ENCODE assay signal across 8 cellular contexts in the genomic region with DNA sequence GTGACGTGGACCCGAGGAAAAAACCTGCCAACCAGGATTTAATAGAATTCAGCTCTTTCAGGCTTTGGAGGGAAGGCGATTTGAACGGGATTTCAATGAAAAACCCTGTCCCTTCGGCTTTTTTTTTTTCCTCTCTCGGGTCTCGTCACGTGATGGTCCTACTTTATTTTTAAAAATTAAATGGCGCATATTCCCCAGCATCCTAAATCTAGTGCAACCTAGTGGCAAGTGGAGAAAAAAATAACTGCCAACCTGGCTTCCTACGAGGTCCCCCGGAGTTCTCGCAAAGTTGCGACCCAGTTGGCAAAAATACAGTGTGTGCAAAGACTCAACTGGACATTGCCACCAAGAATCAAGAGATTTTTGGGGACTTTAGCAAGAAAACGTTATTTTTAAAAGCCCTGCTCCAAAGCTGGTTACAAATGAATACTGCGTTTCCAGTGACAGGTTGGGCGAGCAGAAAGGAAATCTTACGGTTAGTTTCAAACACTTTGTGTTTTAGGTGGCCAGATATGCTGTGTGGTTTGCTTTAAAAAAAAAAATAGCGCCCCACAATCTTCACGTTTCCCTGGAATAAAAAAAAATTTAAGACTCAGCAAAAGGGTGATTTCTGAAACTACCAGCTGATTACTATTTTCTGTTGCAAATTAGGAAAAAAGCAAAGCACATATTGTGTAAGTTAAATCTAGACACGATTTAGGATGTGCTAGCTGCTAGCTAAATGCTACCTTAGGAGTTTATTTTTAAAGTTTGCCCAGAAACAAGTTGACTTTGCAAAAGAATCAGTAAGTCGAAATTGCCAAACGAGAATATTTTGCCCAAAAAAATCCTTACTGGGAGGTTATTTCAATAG. TPM values are rescaled to one million over a fixed set of nuclear protein-coding genes. Genes with fewer than 3 reads are reported as not detected.
DNase-seq lines count a peak whose midpoint lies in the region; ATAC-seq, FAIRE-seq and TF ChIP-seq lines count a peak whose summit lies in the region.

No MANE protein-coding gene starts in this region.

- H3K4me3 ChIP-seq in astrocyte (ENCODE audit: insufficient read depth, low read depth, low read length) (peak overlapping the region; percentile 94), hepatocyte (peak overlapping the region; percentile 88), gastrocnemius medialis (peak overlapping the region; percentile 83 to 98 (median 96))

- no peaks in the 10 kb centered on the region for H3K9me2 ChIP-seq in hepatocyte (replicated peaks; ENCODE audit: insufficient read depth)

- CTCF ChIA-PET in RWPE1 (lab: Yijun Ruan, JAX), result interaction anchor here (0.6 to 1.0 kb wide), 5 partner anchors 29 to 52 kb away, joined by 3 to 6 read pairs (median 3); no protein-coding TSS in a partner anchor

- H2AFZ ChIP-seq in astrocyte (ENCODE audit: low read depth, low read length) (peak overlapping the region; percentile 94), hepatocyte (peak overlapping the region; percentile 99)

- H3K9me3 ChIP-seq in astrocyte (ENCODE audit: insufficient read depth, low read depth, low read length), result no peaks in the 10 kb centered on the region
- no peaks in the 10 kb centered on the region for H3K9me3 ChIP-seq in hepatocyte (ENCODE audit: low read depth)
- H3K9me3 ChIP-seq in gastrocnemius medialis, result no peaks in the 10 kb centered on the region

- FAIRE-seq in astrocyte (lab: Jason Lieb, UNC), result no peak

- no peaks in the 10 kb centered on the region for H3K9me3 Mint-ChIP-seq in astrocyte (ENCODE audit: unreplicated experiment)

- peaks cover 4% of the 10 kb centered on the region for H3K4me1 Mint-ChIP-seq in astrocyte (ENCODE audit: low read depth, unreplicated experiment)

- H3K9ac ChIP-seq in astrocyte (ENCODE audit: low read length), result peak overlapping the region; percentile 100

- H3K4me3 Mint-ChIP-seq in astrocyte (ENCODE audit: unreplicated experiment), result peak overlapping the region; percentile 92

- H3K4me1 ChIP-seq in astrocyte (ENCODE audit: insufficient read depth, low read length), result peaks cover 16% of the 10 kb centered on the region
- H3K4me1 ChIP-seq in hepatocyte (ENCODE audit: insufficient read depth), result peaks cover 10% of the 10 kb centered on the region
- H3K4me1 ChIP-seq in gastrocnemius medialis, result peaks cover 24% of the 10 kb centered on the region in 2 donors

- in situ Hi-C loops in gastrocnemius medialis (cut with MboI; ENCODE audit: low sequenced_read_pairs in 4 of 4), result no loop called here

- TF ChIP-seq CTCF in RWPE1 (conservative IDR thresholded peaks at IDR 0.05; ENCODE audit: low read depth) (peak; percentile 45), astrocyte (IDR thresholded peaks at IDR 0.05; ENCODE audit: insufficient read depth, low read depth, low read length) (peak; percentile 55), hepatocyte (IDR thresholded peaks at IDR 0.05; ENCODE audit: poor library complexity) (peak; percentile 54), gastrocnemius medialis (IDR thresholded peaks at IDR 0.05 in 4 of 5, conservative IDR thresholded peaks at IDR 0.05 in 1 of 5) (peak; percentile 28 to 61 (median 46))

- H3K27me3 ChIP-seq in astrocyte (ENCODE audit: insufficient read depth, low read length), result no peaks in the 10 kb centered on the region
- H3K27me3 ChIP-seq in hepatocyte, result no peaks in the 10 kb centered on the region
- H3K27me3 ChIP-seq in gastrocnemius medialis, result no peaks in the 10 kb centered on the region

- H3K27ac ChIP-seq in RWPE1 (peak overlapping the region; percentile 98), astrocyte (ENCODE audit: low read depth, low read length) (peak overlapping the region; percentile 100), hepatocyte (peak overlapping the region; percentile 100), gastrocnemius medialis (peak overlapping the region; percentile 97 to 100 (median 99))

- TF ChIP-seq POLR2A in gastrocnemius medialis (IDR thresholded peaks at IDR 0.05), result no peak

- H4K20me1 ChIP-seq in astrocyte (ENCODE audit: insufficient read depth, low read length) (peaks cover 3% of the 10 kb centered on the region), hepatocyte (ENCODE audit: insufficient read depth, poor library complexity, severe bottlenecking) (peaks cover 9% of the 10 kb centered on the region)

- intact Hi-C loops in gastrocnemius medialis (cut with DNase I; ENCODE audit: low total_unique reads), result loop anchor here (5.0 to 10.0 kb wide), 2 partner anchors 81 to 209 kb away; partner anchors contain the start of gene BMERB1

- POLR2A ChIA-PET in RWPE1 (lab: Yijun Ruan, JAX; ENCODE audit: low non-redundant PET), result interaction anchor here (0.6 kb wide), 1 partner anchor 569 kb away, joined by 3 read pairs; no protein-coding TSS in a partner anchor

- H3K36me3 Mint-ChIP-seq in astrocyte (ENCODE audit: low read depth, unreplicated experiment), result no peaks in the 10 kb centered on the region

- H3K4me2 ChIP-seq in astrocyte (ENCODE audit: low read length) (peak overlapping the region; percentile 96), hepatocyte (peak overlapping the region; percentile 90)

- peak; percentile 59 for DNase-seq in NCI-H2107 treated with DMSO at 0.1 percent for 48 hours (lab: John Stamatoyannopoulos, UW; ENCODE audit: unreplicated experiment)
- DNase-seq in NCI-H2107 (lab: John Stamatoyannopoulos, UW), result no peak
- DNase-seq in Kasumi-1 (lab: John Stamatoyannopoulos, UW), result peak; percentile 36 to 41
- DNase-seq in RWPE1 (ENCODE audit: low spot score), result peak; percentile 21
- DNase-seq in astrocyte (ENCODE audit: low read depth), result peak; percentile 30
- peak; percentile 77 for DNase-seq in hepatocyte (ENCODE audit: low spot score)
- peak in 1 of 2 donors; percentile 25 for DNase-seq in gastrocnemius medialis

- H3K27ac Mint-ChIP-seq in astrocyte (ENCODE audit: unreplicated experiment), result peak overlapping the region; percentile 91

- peaks cover 5% of the 10 kb centered on the region for H3K36me3 ChIP-seq in astrocyte (ENCODE audit: insufficient read depth, low read length)
- H3K36me3 ChIP-seq in hepatocyte (replicated peaks; ENCODE audit: insufficient read depth, low read depth), result no peaks in the 10 kb centered on the region
- H3K36me3 ChIP-seq in gastrocnemius medialis, result peaks cover 0 to 5% of the 10 kb centered on the region in 2 donors

- H3K79me2 ChIP-seq in astrocyte (ENCODE audit: insufficient read depth, low read length) (peaks cover 36% of the 10 kb centered on the region), hepatocyte (peaks cover 38% of the 10 kb centered on the region)

- 11% methylated on average over 22 of the region's 22 CpGs for WGBS in hepatocyte (ENCODE audit: low lambda C conversion rate, missing lambda C conversion rate)

- no peaks in the 10 kb centered on the region for H3K27me3 Mint-ChIP-seq in astrocyte (ENCODE audit: low read depth, unreplicated experiment)

- ATAC-seq in gastrocnemius medialis (peak; percentile 76 to 77), HG02884 (IDR thresholded peaks at IDR 0.05; ENCODE audit: unreplicated experiment) (no peak)

RNA-seq across cellular contexts. Expression of gene MARF1, which starts 0.7 kb away (rescaled TPM):
- 46.0 and 47.4 TPM in 2 replicates for total RNA-seq in astrocyte
- 12.0 and 15.5 TPM in 2 replicates for total RNA-seq in hepatocyte
- polyA plus RNA-seq in hepatocyte, result 7.0 and 8.8 TPM in 2 replicates
- total RNA-seq in gastrocnemius medialis, result 10 to 100 TPM; 19.5 to 29.8 (median 26.5) TPM

RNA-seq across cellular contexts. Expression of gene NDE1, which starts 6.4 kb away (rescaled TPM):
- 27.6 and 31.4 TPM in 2 replicates for total RNA-seq in astrocyte
- 11.8 and 13.1 TPM in 2 replicates for total RNA-seq in hepatocyte
- 10.3 TPM in 2 replicates for polyA plus RNA-seq in hepatocyte
- 10 to 100 TPM in 2 of 4 donors, 1 to 10 TPM in 2; 4.0 to 26.2 (median 11.9) TPM for total RNA-seq in gastrocnemius medialis
